Comparison of ENCODE assay signal across 8 cellular contexts in the genomic region with DNA sequence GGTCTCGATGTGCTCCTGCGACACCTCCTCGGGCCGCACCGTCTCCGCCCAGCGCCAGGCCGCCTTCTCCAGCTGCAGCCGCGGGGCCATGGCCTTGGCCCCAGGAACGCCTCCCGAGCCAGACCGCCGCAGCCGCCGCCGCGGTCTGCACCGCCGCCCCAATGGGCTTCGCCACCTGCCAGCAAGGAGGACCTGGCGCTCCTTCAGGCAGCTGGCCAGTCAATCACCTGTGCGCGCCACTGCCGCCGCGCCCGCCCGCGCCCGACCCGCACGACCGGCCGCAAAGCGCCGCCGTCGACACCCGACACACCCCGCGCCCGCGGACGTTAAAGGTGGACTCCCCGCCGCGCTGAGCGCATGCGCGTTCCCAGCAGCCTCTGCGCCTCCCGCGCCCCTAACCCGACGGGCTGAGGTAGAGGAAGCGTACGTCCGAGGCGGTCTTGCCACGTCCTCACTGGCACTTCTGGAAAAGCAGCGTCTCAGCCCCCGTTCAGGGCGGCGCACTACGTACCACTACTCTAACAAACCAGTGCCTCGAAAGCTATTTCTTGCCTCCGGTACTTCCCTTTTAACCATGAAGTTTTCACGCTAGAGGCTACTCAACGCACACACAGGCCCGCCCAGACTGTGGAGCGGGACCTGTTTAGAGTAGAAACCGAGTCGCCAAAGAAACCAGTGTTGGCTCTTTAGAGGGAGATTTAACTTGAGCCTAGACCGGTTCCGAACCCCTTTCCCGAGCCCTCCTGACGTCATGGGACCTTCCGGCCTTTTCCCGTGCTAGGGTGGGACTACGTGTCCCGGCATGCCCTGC. TPM values are rescaled to one million over a fixed set of nuclear protein-coding genes. Genes with fewer than 3 reads are reported as not detected.
DNase-seq lines count a peak whose midpoint lies in the region; ATAC-seq and TF ChIP-seq lines count a peak whose summit lies in the region.

A gene with protein sequence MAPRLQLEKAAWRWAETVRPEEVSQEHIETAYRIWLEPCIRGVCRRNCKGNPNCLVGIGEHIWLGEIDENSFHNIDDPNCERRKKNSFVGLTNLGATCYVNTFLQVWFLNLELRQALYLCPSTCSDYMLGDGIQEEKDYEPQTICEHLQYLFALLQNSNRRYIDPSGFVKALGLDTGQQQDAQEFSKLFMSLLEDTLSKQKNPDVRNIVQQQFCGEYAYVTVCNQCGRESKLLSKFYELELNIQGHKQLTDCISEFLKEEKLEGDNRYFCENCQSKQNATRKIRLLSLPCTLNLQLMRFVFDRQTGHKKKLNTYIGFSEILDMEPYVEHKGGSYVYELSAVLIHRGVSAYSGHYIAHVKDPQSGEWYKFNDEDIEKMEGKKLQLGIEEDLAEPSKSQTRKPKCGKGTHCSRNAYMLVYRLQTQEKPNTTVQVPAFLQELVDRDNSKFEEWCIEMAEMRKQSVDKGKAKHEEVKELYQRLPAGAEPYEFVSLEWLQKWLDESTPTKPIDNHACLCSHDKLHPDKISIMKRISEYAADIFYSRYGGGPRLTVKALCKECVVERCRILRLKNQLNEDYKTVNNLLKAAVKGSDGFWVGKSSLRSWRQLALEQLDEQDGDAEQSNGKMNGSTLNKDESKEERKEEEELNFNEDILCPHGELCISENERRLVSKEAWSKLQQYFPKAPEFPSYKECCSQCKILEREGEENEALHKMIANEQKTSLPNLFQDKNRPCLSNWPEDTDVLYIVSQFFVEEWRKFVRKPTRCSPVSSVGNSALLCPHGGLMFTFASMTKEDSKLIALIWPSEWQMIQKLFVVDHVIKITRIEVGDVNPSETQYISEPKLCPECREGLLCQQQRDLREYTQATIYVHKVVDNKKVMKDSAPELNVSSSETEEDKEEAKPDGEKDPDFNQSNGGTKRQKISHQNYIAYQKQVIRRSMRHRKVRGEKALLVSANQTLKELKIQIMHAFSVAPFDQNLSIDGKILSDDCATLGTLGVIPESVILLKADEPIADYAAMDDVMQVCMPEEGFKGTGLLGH (minus strand): TSS at position 282 of the 811 bp plus-strand sequence. CDS start 192 bp downstream, at position 90.

- intact Hi-C loops in left ventricle myocardium superior (cut with micrococcal nuclease) = no loop called here
- intact Hi-C loops in prostate gland (cut with DNase I) = no loop called here

- peaks cover 4% of the 10 kb centered on the region for H3K4me1 ChIP-seq in prostate gland (replicated peaks)

- WGBS in prostate gland = under 1% methylated on average over 57 of the region's 82 CpGs

- no peaks in the 10 kb centered on the region for H3K9me3 ChIP-seq in prostate gland

- ATAC-seq in GM18502 (IDR thresholded peaks at IDR 0.05; ENCODE audit: poor library complexity, unreplicated experiment) (peak; percentile 62), HG02970 (IDR thresholded peaks at IDR 0.05; ENCODE audit: low FRiP score, unreplicated experiment) (peak; percentile 65), left ventricle myocardium superior (peak; percentile 97)

- DNase-seq in NCI-H187 treated with DMSO at 0.1 percent for 48 hours (lab: John Stamatoyannopoulos, UW) = peak; percentile 67
- DNase-seq in T-helper 2 cell = peak; percentile 95 to 98 (median 96)
- DNase-seq in left ventricle myocardium superior = peak; percentile 98
- DNase-seq in prostate gland (ENCODE audit: low spot score) = peak; percentile 98
- DNase-seq in ureter (ENCODE audit: low spot score) = peak; percentile 98

- TF ChIP-seq POLR2A in prostate gland (IDR thresholded peaks at IDR 0.05) = peak; percentile 87

- H3K27ac ChIP-seq in angular gyrus (ENCODE audit: low read depth, low read length) = peak within 1 kb of the TSS; percentile 98
- H3K27ac ChIP-seq in prostate gland = peak within 1 kb of the TSS; percentile 100

- TF ChIP-seq CTCF in prostate gland (IDR thresholded peaks at IDR 0.05) = peak in 1 of 4 experiments; percentile 10

- H3K27me3 ChIP-seq in prostate gland (replicated peaks; ENCODE audit: insufficient read depth) = no peaks in the 10 kb centered on the region

- no peaks in the 10 kb centered on the region for H3K36me3 ChIP-seq in prostate gland

- peak within 1 kb of the TSS; percentile 90 to 94 for H3K4me3 ChIP-seq in prostate gland

RNA-seq across cellular contexts. Expression of the gene that starts here (rescaled TPM):
- 40.3 TPM for total RNA-seq in left ventricle myocardium superior
- 10 to 100 TPM; 36.2 to 47.5 TPM for total RNA-seq in prostate gland
- total RNA-seq in ureter = 93.8 TPM

Comparison
In these comparisons a context has a peak if more than half of its experiments do, and no peak if none do; other contexts are left out.
1. Peak in every context shown above with its lines: DNase-seq, ATAC-seq, H3K4me3 ChIP-seq and H3K27ac ChIP-seq.